ENCODE assay signal across 22 cellular contexts in the genomic region with DNA sequence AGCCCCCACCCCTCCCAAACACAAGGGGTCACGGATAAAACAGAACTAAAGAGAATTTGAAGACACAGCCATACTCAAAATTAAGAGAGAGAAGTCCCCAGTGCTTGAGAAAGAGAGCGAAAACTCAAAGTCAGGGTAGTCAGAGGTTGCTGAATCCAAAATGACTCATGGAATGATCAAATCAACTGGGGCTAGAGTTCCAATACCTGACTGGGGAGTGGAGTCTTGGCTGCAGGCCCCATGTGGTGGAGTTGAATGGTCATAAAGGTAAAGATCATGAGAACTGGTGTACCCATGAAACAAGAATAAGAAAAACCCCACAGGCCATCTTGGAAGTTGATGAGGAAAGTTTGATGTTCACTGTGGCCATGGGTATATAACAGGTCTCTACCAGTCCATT.
A peak's percentile ranks its signal among the peaks of the same experiment; 100 is the strongest.
DNase-seq lines count a peak whose midpoint lies in the region; ATAC-seq and TF ChIP-seq lines count a peak whose summit lies in the region.
"Had no signal": no experiment of that assay in that cellular context is flagged by ENCODE, and none has a peak within 500 bp of the region (broad histone marks: within the 10 kb centered on the region; RNA-seq: fewer than 3 reads in every experiment).

No MANE protein-coding gene starts in this region.

- 64% methylated on average over 2 of the region's 2 CpGs for WGBS in mammary epithelial cell (ENCODE audit: low coverage, missing lambda C conversion rate)

- H3K4me3 ChIP-seq in breast epithelium = no peak overlapping the region
- no peak overlapping the region for H3K4me3 ChIP-seq in mammary epithelial cell (replicated peaks in 1 of 3; ENCODE audit: insufficient read depth in 1 of 3, low read depth in 2 of 3, low read length in 3 of 3)
- H3K4me3 ChIP-seq in Caco-2 (ENCODE audit: low read depth, low read length) = no peak overlapping the region
- no peak overlapping the region for H3K4me3 ChIP-seq in coronary artery
- H3K4me3 ChIP-seq: BLaER1, GM12878, GM23248, HAP-1 had no signal

- H3K4me1 Mint-ChIP-seq in MCF 10A (ENCODE audit: insufficient read depth, unreplicated experiment) (no peaks in the 10 kb centered on the region), Caco-2 (ENCODE audit: low read depth, unreplicated experiment) (no peaks in the 10 kb centered on the region)
- H3K4me1 Mint-ChIP-seq: B cell; CD4-positive, CD25-positive, alpha-beta regulatory T cell had no signal

- CTCF ChIA-PET in MCF 10A (lab: Yijun Ruan, JAX) (interaction anchor here (1.2 kb wide), 2 partner anchors 23 to 37 kb away, joined by 4 to 5 read pairs; no protein-coding TSS in a partner anchor), mammary epithelial cell (lab: Charles Lee; ENCODE audit: low non-redundant PET) (no interaction called here), Caco-2 (lab: Charles Lee) (no interaction called here)

- H3K9me3 ChIP-seq in breast epithelium (no peaks in the 10 kb centered on the region), mammary epithelial cell (replicated peaks; ENCODE audit: insufficient read depth, low read length) (no peaks in the 10 kb centered on the region), Caco-2 (0 out of 2 replicates have a peak, but pooled peaks cover 2% of the 10 kb centered on the region)
- H3K9me3 ChIP-seq: BLaER1, HAP-1 had no signal

- no peak overlapping the region for H3K9ac ChIP-seq in mammary epithelial cell (ENCODE audit: insufficient read depth, low read length)
- H3K9ac ChIP-seq: BLaER1, GM23248 had no signal

- H3K79me2 ChIP-seq in mammary epithelial cell (ENCODE audit: insufficient read depth, low read length) = no peaks in the 10 kb centered on the region

- H3K4me3 Mint-ChIP-seq in MCF 10A (ENCODE audit: unreplicated experiment) (no peak overlapping the region), Caco-2 (ENCODE audit: unreplicated experiment) (no peak overlapping the region)
- H3K4me3 Mint-ChIP-seq: B cell; CD4-positive, CD25-positive, alpha-beta regulatory T cell; CD8-positive, alpha-beta T cell; HFFc6 had no signal

- BruUV-seq in MCF 10A (replicated peaks; lab: Mats Ljungman, UMichigan) = no TSS peak
- BruUV-seq in mammary epithelial cell (replicated peaks; lab: Mats Ljungman, UMichigan) = no TSS peak
- BruUV-seq in Caco-2 (replicated peaks; lab: Mats Ljungman, UMichigan) = no TSS peak

- no peak overlapping the region for H3K27ac Mint-ChIP-seq in MCF 10A (ENCODE audit: low read depth, unreplicated experiment)
- H3K27ac Mint-ChIP-seq in Caco-2 (ENCODE audit: unreplicated experiment) = no peak overlapping the region
- H3K27ac Mint-ChIP-seq: B cell; CD4-positive, CD25-positive, alpha-beta regulatory T cell; CD8-positive, alpha-beta T cell; HFFc6 had no signal

- H3K36me3 ChIP-seq in breast epithelium = no peaks in the 10 kb centered on the region
- no peaks in the 10 kb centered on the region for H3K36me3 ChIP-seq in mammary epithelial cell (ENCODE audit: insufficient read depth, low read length)
- no peaks in the 10 kb centered on the region for H3K36me3 ChIP-seq in Caco-2 (ENCODE audit: control insufficient read depth, insufficient read depth, low read length)
- H3K36me3 ChIP-seq: BLaER1, HAP-1 had no signal

- no peaks in the 10 kb centered on the region for H4K20me1 ChIP-seq in mammary epithelial cell (ENCODE audit: insufficient read depth, low read length)
- H4K20me1 ChIP-seq: BLaER1 had no signal

- H2AFZ ChIP-seq in mammary epithelial cell (ENCODE audit: low read depth, low read length) = no peak overlapping the region
- H2AFZ ChIP-seq: GM23248 had no signal

- no peak overlapping the region for H3K4me2 ChIP-seq in mammary epithelial cell (ENCODE audit: insufficient read depth, low read depth, low read length)
- H3K4me2 ChIP-seq: BLaER1 had no signal

- POLR2A ChIA-PET in MCF 10A (lab: Yijun Ruan, JAX) (interaction anchor here (0.8 kb wide), 1 partner anchor 1391 kb away, joined by 3 read pairs; no protein-coding TSS in a partner anchor), Caco-2 (lab: Charles Lee) (no interaction called here)

- H3K27me3 Mint-ChIP-seq in MCF 10A (ENCODE audit: insufficient read depth, unreplicated experiment) (peaks cover 96% of the 10 kb centered on the region), Caco-2 (ENCODE audit: insufficient read depth, unreplicated experiment) (peaks cover 17% of the 10 kb centered on the region)

- DNase-seq in MCF 10A (ENCODE audit: unreplicated experiment) (peak; percentile 46), breast epithelium (ENCODE audit: low spot score in 2 of 2) (no peak), mammary epithelial cell (peak; percentile 34), epithelial cell of prostate (ENCODE audit: low read depth, low spot score) (peak; percentile 22), Caco-2 (no peak), dedifferentiated amniotic fluid mesenchymal stem cell (ENCODE audit: extremely low spot score) (no peak), coronary artery (ENCODE audit: low spot score) (no peak)
- DNase-seq: CD4-positive, CD25-positive, alpha-beta regulatory T cell; CD8-positive, alpha-beta T cell; DMS 273 treated with DMSO at 0.1 percent for 48 hours; DMS79; EL; GDM1; GM23248; HFFc6 had no signal

- dilution Hi-C loops in mammary epithelial cell (cut with HindIII; ENCODE audit: low sequenced_read_pairs) = no loop called here

- no peaks in the 10 kb centered on the region for H3K4me1 ChIP-seq in breast epithelium
- H3K4me1 ChIP-seq in mammary epithelial cell (ENCODE audit: insufficient read depth, low read length) = no peaks in the 10 kb centered on the region
- H3K4me1 ChIP-seq in Caco-2 = no peaks in the 10 kb centered on the region
- H3K4me1 ChIP-seq: BLaER1, HAP-1 had no signal

- no peak for ATAC-seq in HG02973 (IDR thresholded peaks at IDR 0.05; ENCODE audit: unreplicated experiment)
- ATAC-seq: CD8-positive, alpha-beta T cell; GM12878 had no signal

- intact Hi-C loops in MCF 10A (cut with micrococcal nuclease) (no loop called here), breast epithelium (cut with DNase I; ENCODE audit: low total_unique reads) (no loop called here), mammary epithelial cell (cut with micrococcal nuclease) (no loop called here), Caco-2 (cut with micrococcal nuclease; ENCODE audit: unreplicated experiment) (no loop called here)

- H3K36me3 Mint-ChIP-seq in MCF 10A (ENCODE audit: insufficient read depth, unreplicated experiment) = no peaks in the 10 kb centered on the region
- no peaks in the 10 kb centered on the region for H3K36me3 Mint-ChIP-seq in Caco-2 (ENCODE audit: insufficient read depth, unreplicated experiment)
- H3K36me3 Mint-ChIP-seq: CD4-positive, CD25-positive, alpha-beta regulatory T cell; CD8-positive, alpha-beta T cell had no signal

- in situ Hi-C loops in mammary epithelial cell (cut with MboI; ENCODE audit: low sequenced_read_pairs in 2 of 2) = no loop called here

- no peak for TF ChIP-seq CTCF in MCF 10A (IDR thresholded peaks at IDR 0.05; ENCODE audit: unreplicated experiment)
- no peak for TF ChIP-seq CTCF in breast epithelium (IDR thresholded peaks at IDR 0.05)
- TF ChIP-seq CTCF in mammary epithelial cell (conservative IDR thresholded peaks at IDR 0.05 in 1 of 2, IDR thresholded peaks at IDR 0.05 in 1 of 2; ENCODE audit: extremely low read depth in 1 of 2, insufficient read depth in 1 of 2, low read depth in 1 of 2, low read length in 2 of 2) = no peak
- TF ChIP-seq CTCF in Caco-2 (IDR thresholded peaks at IDR 0.05; ENCODE audit: insufficient read depth in 1 of 2, low read depth in 1 of 2, low read length in 1 of 2, severe bottlenecking in 1 of 2, unreplicated experiment in 1 of 2) = no peak
- TF ChIP-seq CTCF in coronary artery (IDR thresholded peaks at IDR 0.05) = no peak

- H3K27ac ChIP-seq in breast epithelium (no peak overlapping the region), mammary epithelial cell (ENCODE audit: insufficient read depth, low read depth, low read length) (no peak overlapping the region), epithelial cell of prostate (no peak overlapping the region), coronary artery (no peak overlapping the region)
- H3K27ac ChIP-seq: 22Rv1, BLaER1, C4-2B, GM23248 had no signal

- TF ChIP-seq POLR2A in breast epithelium (IDR thresholded peaks at IDR 0.05) = no peak

- no peaks in the 10 kb centered on the region for H3K9me3 Mint-ChIP-seq in MCF 10A (ENCODE audit: unreplicated experiment)
- H3K9me3 Mint-ChIP-seq in Caco-2 (ENCODE audit: unreplicated experiment) = no peaks in the 10 kb centered on the region
- H3K9me3 Mint-ChIP-seq: CD8-positive, alpha-beta T cell; HFFc6 had no signal

- H3K27me3 ChIP-seq in breast epithelium = no peaks in the 10 kb centered on the region
- no peaks in the 10 kb centered on the region for H3K27me3 ChIP-seq in mammary epithelial cell (ENCODE audit: insufficient read depth, low read length)
- H3K27me3 ChIP-seq in Caco-2 (replicated peaks; ENCODE audit: control insufficient read depth, insufficient read depth, low read length) = no peaks in the 10 kb centered on the region; the same call in 1 of the 2 replicates
- H3K27me3 ChIP-seq: BLaER1 had no signal

Comparison
In these comparisons a context has a peak if more than half of its experiments do, and no peak if none do; other contexts are left out.
1. DNase-seq: peak in MCF 10A (single experiment), mammary epithelial cell (single experiment) and epithelial cell of prostate (single experiment); none in breast epithelium (0 of 2), Caco-2 (0 of 2), dedifferentiated amniotic fluid mesenchymal stem cell (single experiment) and coronary artery (single experiment).